8 cellular contexts compared by ENCODE assay signal in genomic region chr14:22973217-22974032, GRCh38. TPM values are rescaled to one million over a fixed set of nuclear protein-coding genes. Genes with fewer than 3 reads are reported as not detected.
DNase-seq lines count a peak whose midpoint lies in the region; ATAC-seq and TF ChIP-seq lines count a peak whose summit lies in the region.

No MANE protein-coding gene starts in this region.

- H3K27ac ChIP-seq in right cardiac atrium (ENCODE audit: low read length) = no peak overlapping the region
- H3K27ac ChIP-seq in gastrocnemius medialis = no peak overlapping the region

- in situ Hi-C loops in gastrocnemius medialis (cut with MboI; ENCODE audit: low sequenced_read_pairs in 4 of 4) = no loop called here

- intact Hi-C loops in CD14-positive monocyte (cut with micrococcal nuclease) (no loop called here), right cardiac atrium (cut with DNase I) (no loop called here), gastrocnemius medialis (cut with DNase I; ENCODE audit: low total_unique reads) (loop anchor here (1.0 kb wide), 1 partner anchor 10 kb away; no protein-coding TSS in a partner anchor)

- H3K4me1 ChIP-seq in right cardiac atrium (ENCODE audit: control insufficient read depth, insufficient read depth, low read length) (peaks cover 6% of the 10 kb centered on the region), gastrocnemius medialis (no peaks in the 10 kb centered on the region)

- ATAC-seq in activated naive CD8-positive, alpha-beta T cell treated with anti-CD3 and anti-CD28 coated beads, Interleukin-2, amount 50 U/mL, for 24 hours = peak; percentile 51
- ATAC-seq in right cardiac atrium (peak; percentile 37 to 55), gastrocnemius medialis (peak; percentile 77 to 89), HG03159 (IDR thresholded peaks at IDR 0.05; ENCODE audit: unreplicated experiment) (no peak)

- H3K4me3 ChIP-seq in right cardiac atrium (ENCODE audit: low read length) = no peak overlapping the region
- no peak overlapping the region for H3K4me3 ChIP-seq in gastrocnemius medialis

- H3K27me3 ChIP-seq in right cardiac atrium (ENCODE audit: control insufficient read depth, insufficient read depth) = no peaks in the 10 kb centered on the region
- H3K27me3 ChIP-seq in gastrocnemius medialis = no peaks in the 10 kb centered on the region

- H3K27me3 Mint-ChIP-seq in CD14-positive monocyte (ENCODE audit: low read depth in 3 of 3) = peaks cover 14 to 19% (median 17%) of the 10 kb centered on the region in 3 donors
- H3K27me3 Mint-ChIP-seq in activated naive CD8-positive, alpha-beta T cell treated with anti-CD3 and anti-CD28 coated beads, Interleukin-2, amount 50 U/mL, for 24 hours = no peaks in the 10 kb centered on the region

- no peaks in the 10 kb centered on the region for H3K36me3 ChIP-seq in gastrocnemius medialis

- DNase-seq in CD14-positive monocyte (ENCODE audit: low spot score) (no peak), NOMO-1 treated with dmso at 0.1 percent for 144 hours (lab: John Stamatoyannopoulos, UW; ENCODE audit: unreplicated experiment) (peak; percentile 10), right cardiac atrium (no peak), gastrocnemius medialis (no peak)
- DNase-seq in activated naive CD8-positive, alpha-beta T cell treated with anti-CD3 and anti-CD28 coated beads, Interleukin-2, amount 50 U/mL, for 24 hours = peak; percentile 46
- no peak for DNase-seq in activated effector memory CD4-positive, alpha-beta T cell treated with Interleukin-2 at 50 U/mL for 16 hours

- TF ChIP-seq CTCF in CD14-positive monocyte (IDR thresholded peaks at IDR 0.05) = peak; percentile 82
- peak; percentile 59 for TF ChIP-seq CTCF in GM12874 (IDR thresholded peaks at IDR 0.05; ENCODE audit: insufficient read depth, low read depth, low read length)
- TF ChIP-seq CTCF in gastrocnemius medialis (IDR thresholded peaks at IDR 0.05 in 4 of 5, conservative IDR thresholded peaks at IDR 0.05 in 1 of 5) = peak; percentile 49 to 65 (median 63)

- H3K9me3 ChIP-seq in right cardiac atrium (ENCODE audit: control insufficient read depth, low read length) (no peaks in the 10 kb centered on the region), gastrocnemius medialis (no peaks in the 10 kb centered on the region)

- H3K4me3 Mint-ChIP-seq in CD14-positive monocyte = peak overlapping the region in 1 of 2 donors; percentile 46
- no peak overlapping the region for H3K4me3 Mint-ChIP-seq in activated naive CD8-positive, alpha-beta T cell treated with anti-CD3 and anti-CD28 coated beads, Interleukin-2, amount 50 U/mL, for 24 hours

- TF ChIP-seq POLR2A in gastrocnemius medialis (IDR thresholded peaks at IDR 0.05) = no peak

- no peaks in the 10 kb centered on the region for H3K9me3 Mint-ChIP-seq in CD14-positive monocyte
- no peaks in the 10 kb centered on the region for H3K9me3 Mint-ChIP-seq in activated naive CD8-positive, alpha-beta T cell treated with anti-CD3 and anti-CD28 coated beads, Interleukin-2, amount 50 U/mL, for 24 hours

- no peaks in the 10 kb centered on the region for H3K36me3 Mint-ChIP-seq in CD14-positive monocyte
- no peaks in the 10 kb centered on the region for H3K36me3 Mint-ChIP-seq in activated naive CD8-positive, alpha-beta T cell treated with anti-CD3 and anti-CD28 coated beads, Interleukin-2, amount 50 U/mL, for 24 hours (ENCODE audit: low read depth)

- WGBS in right cardiac atrium = 83% methylated on average over 6 of the region's 6 CpGs

- H3K4me1 Mint-ChIP-seq in CD14-positive monocyte = no peaks in the 10 kb centered on the region
- H3K4me1 Mint-ChIP-seq in activated naive CD8-positive, alpha-beta T cell treated with anti-CD3 and anti-CD28 coated beads, Interleukin-2, amount 50 U/mL, for 24 hours = no peaks in the 10 kb centered on the region

- H3K27ac Mint-ChIP-seq in CD14-positive monocyte = no peak overlapping the region
- no peak overlapping the region for H3K27ac Mint-ChIP-seq in activated naive CD8-positive, alpha-beta T cell treated with anti-CD3 and anti-CD28 coated beads, Interleukin-2, amount 50 U/mL, for 24 hours

RNA-seq across cellular contexts. Expression of gene AJUBA, which starts 8.9 kb away (rescaled TPM):
- polyA plus RNA-seq in CD14-positive monocyte (not detected), right cardiac atrium (4.8 TPM)
- total RNA-seq in right cardiac atrium (1 to 10 TPM; 5.7 to 6.9 (median 6.6) TPM), gastrocnemius medialis (1 to 10 TPM in 2 of 4 donors, under 1 TPM in 2; 0.46 to 5.0 (median 1.9) TPM)

RNA-seq across cellular contexts. Expression of gene HAUS4, which starts 16.5 kb away (rescaled TPM):
- polyA plus RNA-seq in CD14-positive monocyte = 10 to 100 TPM; 57.3 to 79.7 TPM
- 10 to 100 TPM; 16.5 to 33.5 (median 27.2) TPM for total RNA-seq in right cardiac atrium
- polyA plus RNA-seq in right cardiac atrium = 29.6 TPM
- 10 to 100 TPM; 12.9 to 34.6 (median 17.1) TPM for total RNA-seq in gastrocnemius medialis

RNA-seq across cellular contexts. Expression of gene C14orf93, which starts 36.5 kb away (rescaled TPM):
- polyA plus RNA-seq in CD14-positive monocyte (1 to 10 TPM; 2.5 to 3.7 TPM), right cardiac atrium (4.1 TPM)
- total RNA-seq in right cardiac atrium (10 to 100 TPM in 1 of 4 donors, 1 to 10 TPM in 3; 5.8 to 11.4 (median 6.7) TPM), gastrocnemius medialis (10 to 100 TPM in 1 of 4 donors, 1 to 10 TPM in 3; 3.7 to 16.2 (median 6.7) TPM)

RNA-seq across cellular contexts. Expression of gene PRMT5, which starts 44.2 kb away (rescaled TPM):
- polyA plus RNA-seq in CD14-positive monocyte (10 to 100 TPM; 44.1 to 44.4 TPM), right cardiac atrium (22.0 TPM)
- total RNA-seq in right cardiac atrium (10 to 100 TPM; 37.3 to 52.1 (median 49.5) TPM), gastrocnemius medialis (10 to 100 TPM; 67.2 to 83.2 (median 78.6) TPM)

RNA-seq across cellular contexts. Expression of gene RBM23, which starts 54.5 kb away (rescaled TPM):
- 10 to 100 TPM; 85.7 to 89.7 TPM for polyA plus RNA-seq in CD14-positive monocyte
- total RNA-seq in right cardiac atrium = 10 to 100 TPM; 56.0 to 66.3 (median 61.6) TPM
- polyA plus RNA-seq in right cardiac atrium = 26.0 TPM
- total RNA-seq in gastrocnemius medialis = 10 to 100 TPM; 37.7 to 83.3 (median 62.1) TPM

Comparison
In these comparisons a context has a peak if more than half of its experiments do, and no peak if none do; other contexts are left out.
1. DNase-seq: peak in NOMO-1 treated with dmso at 0.1 percent for 144 hours (single experiment) and activated naive CD8-positive, alpha-beta T cell treated with anti-CD3 and anti-CD28 coated beads, Interleukin-2, amount 50 U/mL, for 24 hours (single experiment); none in CD14-positive monocyte (single experiment), right cardiac atrium (0 of 3), gastrocnemius medialis (0 of 2) and activated effector memory CD4-positive, alpha-beta T cell treated with Interleukin-2 at 50 U/mL for 16 hours (single experiment).
2. Peak in every context shown above with its lines, with median percentiles within 50 percentile points of each other: CTCF ChIP-seq.